10 cellular contexts compared by ENCODE assay signal in genomic region chr16:83215417-83216001, GRCh38.
DNase-seq lines count a peak whose midpoint lies in the region; ATAC-seq and TF ChIP-seq lines count a peak whose summit lies in the region.
"Had no signal": no experiment of that assay in that cellular context is flagged by ENCODE, and none has a peak within 500 bp of the region (broad histone marks: within the 10 kb centered on the region; RNA-seq: fewer than 3 reads in every experiment).

No MANE protein-coding gene starts in this region.

- peaks cover 2% of the 10 kb centered on the region for H3K9me3 Mint-ChIP-seq in activated T-cell treated with anti-CD3 and anti-CD28 coated beads, Interleukin-2, amount 50 U/mL, for 24 hours

- no peak overlapping the region for H3K4me2 ChIP-seq in hepatocyte
- H3K4me2 ChIP-seq: BLaER1 treated with 17β-estradiol and CSF1 and Interleukin-3, amounts not matched to agents 10 nM and 100 nM had no signal

- H3K4me3 Mint-ChIP-seq in activated T-cell treated with anti-CD3 and anti-CD28 coated beads, Interleukin-2, amount 50 U/mL, for 24 hours: no peak overlapping the region
- H3K4me3 Mint-ChIP-seq: activated naive CD8-positive, alpha-beta T cell had no signal

- ATAC-seq in GM21825 (IDR thresholded peaks at IDR 0.05; ENCODE audit: unreplicated experiment): no peak

- peaks cover 2% of the 10 kb centered on the region for H3K27me3 Mint-ChIP-seq in activated T-cell treated with anti-CD3 and anti-CD28 coated beads, Interleukin-2, amount 50 U/mL, for 24 hours
- H3K27me3 Mint-ChIP-seq: activated naive CD8-positive, alpha-beta T cell had no signal

- H3K9me2 ChIP-seq in hepatocyte (replicated peaks; ENCODE audit: insufficient read depth): no peaks in the 10 kb centered on the region

- no peak overlapping the region for H3K27ac ChIP-seq in hepatocyte
- H3K27ac ChIP-seq: BLaER1 treated with 17β-estradiol and CSF1 and Interleukin-3, amounts not matched to agents 10 nM and 100 nM had no signal

- H3K4me3 ChIP-seq in hepatocyte: no peak overlapping the region
- H3K4me3 ChIP-seq: BLaER1 treated with 17β-estradiol and CSF1 and Interleukin-3, amounts not matched to agents 10 nM and 100 nM had no signal

- H4K20me1 ChIP-seq in hepatocyte (ENCODE audit: insufficient read depth, poor library complexity, severe bottlenecking): no peaks in the 10 kb centered on the region
- H4K20me1 ChIP-seq: BLaER1 treated with 17β-estradiol and CSF1 and Interleukin-3, amounts not matched to agents 10 nM and 100 nM had no signal

- DNase-seq in NCI-H2171 treated with DMSO at 0.1 percent for 48 hours (lab: John Stamatoyannopoulos, UW) (peak; percentile 1), NCI-H2171 (lab: John Stamatoyannopoulos, UW) (no peak), NCI-H526 treated with DMSO at 0.1 percent for 48 hours (lab: John Stamatoyannopoulos, UW) (peak; percentile 26), hepatocyte (ENCODE audit: low spot score) (peak; percentile 67), NCI-H345 treated with DMSO at 0.1 percent for 48 hours (lab: John Stamatoyannopoulos, UW; ENCODE audit: unreplicated experiment) (no peak)
- DNase-seq in activated T-cell treated with anti-CD3 and anti-CD28 coated beads, Interleukin-2, amount 50 U/mL, for 24 hours: peak; percentile 56
- DNase-seq in stimulated activated CD4-positive, alpha-beta T cell treated with anti-CD3 and anti-CD28 coated beads, TNF-alpha, amount 100 ng/mL, for 4 hours (ENCODE audit: low read depth in 3 of 3): peak in 2 of 3 experiments; percentile 8 to 9

- no peaks in the 10 kb centered on the region for H3K36me3 ChIP-seq in hepatocyte (replicated peaks; ENCODE audit: insufficient read depth, low read depth)
- H3K36me3 ChIP-seq: BLaER1 treated with 17β-estradiol and CSF1 and Interleukin-3, amounts not matched to agents 10 nM and 100 nM had no signal

- no peak overlapping the region for H3K27ac Mint-ChIP-seq in activated T-cell treated with anti-CD3 and anti-CD28 coated beads, Interleukin-2, amount 50 U/mL, for 24 hours
- H3K27ac Mint-ChIP-seq: activated naive CD8-positive, alpha-beta T cell had no signal

- 14% methylated on average over 9 of the region's 9 CpGs for WGBS in hepatocyte (ENCODE audit: low lambda C conversion rate, missing lambda C conversion rate)

- H3K27me3 ChIP-seq in hepatocyte: no peaks in the 10 kb centered on the region

- peak; percentile 77 for TF ChIP-seq CTCF in hepatocyte (IDR thresholded peaks at IDR 0.05; ENCODE audit: poor library complexity)

- no peaks in the 10 kb centered on the region for H3K9me3 ChIP-seq in hepatocyte (ENCODE audit: low read depth)

- H3K4me1 ChIP-seq in hepatocyte (ENCODE audit: insufficient read depth): no peaks in the 10 kb centered on the region

- no peaks in the 10 kb centered on the region for H3K36me3 Mint-ChIP-seq in activated T-cell treated with anti-CD3 and anti-CD28 coated beads, Interleukin-2, amount 50 U/mL, for 24 hours (ENCODE audit: low read depth)
- H3K36me3 Mint-ChIP-seq: activated naive CD8-positive, alpha-beta T cell had no signal

- no peaks in the 10 kb centered on the region for H3K4me1 Mint-ChIP-seq in activated T-cell treated with anti-CD3 and anti-CD28 coated beads, Interleukin-2, amount 50 U/mL, for 24 hours (ENCODE audit: low read depth)

- no peaks in the 10 kb centered on the region for H3K79me2 ChIP-seq in hepatocyte

- no peak overlapping the region for H2AFZ ChIP-seq in hepatocyte

Comparison
In these comparisons a context has a peak if more than half of its experiments do, and no peak if none do; other contexts are left out.
1. DNase-seq: peak in NCI-H2171 treated with DMSO at 0.1 percent for 48 hours (single experiment), NCI-H526 treated with DMSO at 0.1 percent for 48 hours (single experiment), activated T-cell treated with anti-CD3 and anti-CD28 coated beads, Interleukin-2, amount 50 U/mL, for 24 hours (single experiment), hepatocyte (single experiment) and stimulated activated CD4-positive, alpha-beta T cell treated with anti-CD3 and anti-CD28 coated beads, TNF-alpha, amount 100 ng/mL, for 4 hours (2 of 3); none in NCI-H2171 (single experiment) and NCI-H345 treated with DMSO at 0.1 percent for 48 hours (single experiment).